ENCODE assay signal across 12 cellular contexts in genomic region chr11:93512073-93512475, GRCh38. TPM values are rescaled to one million over a fixed set of nuclear protein-coding genes. Genes with fewer than 3 reads are reported as not detected.
DNase-seq lines count a peak whose midpoint lies in the region; ATAC-seq and TF ChIP-seq lines count a peak whose summit lies in the region.
"Had no signal": no experiment of that assay in that cellular context is flagged by ENCODE, and none has a peak within 500 bp of the region (broad histone marks: within the 10 kb centered on the region; RNA-seq: fewer than 3 reads in every experiment).

No MANE protein-coding gene starts in this region.

- no peaks in the 10 kb centered on the region for H3K27me3 ChIP-seq in hepatocyte
- no peaks in the 10 kb centered on the region for H3K27me3 ChIP-seq in colonic mucosa
- H3K27me3 ChIP-seq: BLaER1 had no signal

- H3K4me1 ChIP-seq in hepatocyte (ENCODE audit: insufficient read depth), result no peaks in the 10 kb centered on the region
- no peaks in the 10 kb centered on the region for H3K4me1 ChIP-seq in colonic mucosa

- no peaks in the 10 kb centered on the region for H3K9me2 ChIP-seq in hepatocyte (replicated peaks; ENCODE audit: insufficient read depth)

- H3K27ac ChIP-seq in hepatocyte (no peak overlapping the region), colonic mucosa (no peak overlapping the region)
- H3K27ac ChIP-seq: BLaER1 had no signal

- H3K9ac ChIP-seq in colonic mucosa (ENCODE audit: low read depth in 2 of 2, low read length in 2 of 2), result no peak overlapping the region
- H3K9ac ChIP-seq: BLaER1 had no signal

- H3K4me3 ChIP-seq in hepatocyte (no peak overlapping the region), colonic mucosa (no peak overlapping the region)
- H3K4me3 ChIP-seq: BLaER1 had no signal

- ATAC-seq in GM19025 (IDR thresholded peaks at IDR 0.05; ENCODE audit: low read depth, unreplicated experiment), result peak; percentile 82
- peak; percentile 79 for ATAC-seq in HG02623 (IDR thresholded peaks at IDR 0.05; ENCODE audit: unreplicated experiment)
- peak; percentile 92 for ATAC-seq in HG03442 (IDR thresholded peaks at IDR 0.05; ENCODE audit: unreplicated experiment)
- ATAC-seq in Right ventricle myocardium superior (ENCODE audit: poor library complexity), result no peak

- 90% methylated on average over 4 of the region's 4 CpGs for WGBS in hepatocyte (ENCODE audit: low lambda C conversion rate, missing lambda C conversion rate)

- no peak overlapping the region for H3K4me2 ChIP-seq in hepatocyte
- H3K4me2 ChIP-seq: BLaER1 had no signal

- no peak overlapping the region for H2AFZ ChIP-seq in hepatocyte

- H3K9me3 ChIP-seq in hepatocyte (ENCODE audit: low read depth) (no peaks in the 10 kb centered on the region), colonic mucosa (no peaks in the 10 kb centered on the region)

- H3K79me2 ChIP-seq in hepatocyte, result peaks cover 51% of the 10 kb centered on the region

- H4K20me1 ChIP-seq in hepatocyte (ENCODE audit: insufficient read depth, poor library complexity, severe bottlenecking), result no peaks in the 10 kb centered on the region
- H4K20me1 ChIP-seq: BLaER1 had no signal

- TF ChIP-seq CTCF in GM10266 (IDR thresholded peaks at IDR 0.05; ENCODE audit: control insufficient read depth, insufficient read depth, low read depth, missing control alignments) (no peak), hepatocyte (IDR thresholded peaks at IDR 0.05; ENCODE audit: poor library complexity) (no peak), colonic mucosa (IDR thresholded peaks at IDR 0.05) (no peak)

- DNase-seq in GM10266 (ENCODE audit: extremely low spot score) (peak; percentile 44), Right ventricle myocardium superior (no peak), hepatocyte (ENCODE audit: low spot score) (no peak), colonic mucosa (no peak)
- no peak for DNase-seq in activated effector memory CD4-positive, alpha-beta T cell treated with anti-CD3 and anti-CD28 coated beads, Interleukin-2, amount 50 U/mL, for 16 hours
- DNase-seq: central memory CD4-positive, alpha-beta T cell; foreskin melanocyte; SIG-M5 had no signal

- intact Hi-C loops in Right ventricle myocardium superior (cut with DNase I), result no loop called here
- intact Hi-C loops in colonic mucosa (cut with DNase I), result no loop called here

- no peaks in the 10 kb centered on the region for H3K36me3 ChIP-seq in hepatocyte (replicated peaks; ENCODE audit: insufficient read depth, low read depth)
- no peaks in the 10 kb centered on the region for H3K36me3 ChIP-seq in colonic mucosa
- H3K36me3 ChIP-seq: BLaER1 had no signal

RNA-seq across cellular contexts. Expression of gene SMCO4, which starts 31.1 kb away (rescaled TPM):
- total RNA-seq in Right ventricle myocardium superior (43.4 TPM), hepatocyte (23.5 and 36.1 TPM in 2 replicates), colonic mucosa (10 to 100 TPM; 47.2 to 73.7 TPM)
- 59.6 and 60.9 TPM in 2 replicates for polyA plus RNA-seq in hepatocyte
